Comparison of ENCODE assay signal across 10 cellular contexts in genomic region chr21:32096411-32096810, GRCh38.
DNase-seq lines count a peak whose midpoint lies in the region; ATAC-seq, FAIRE-seq and TF ChIP-seq lines count a peak whose summit lies in the region.
"Had no signal": no experiment of that assay in that cellular context is flagged by ENCODE, and none has a peak within 500 bp of the region (broad histone marks: within the 10 kb centered on the region; RNA-seq: fewer than 3 reads in every experiment).

No MANE protein-coding gene starts in this region.

- H3K4me3 Mint-ChIP-seq in type B pancreatic cell = no peak overlapping the region
- H3K4me3 Mint-ChIP-seq in effector memory CD8-positive, alpha-beta T cell = no peak overlapping the region
- H3K4me3 Mint-ChIP-seq: T-helper 1 cell treated with Interleukin-12 subunit alpha and Interleukin-12 subunit beta and Interleukin-4 antibody, amounts not matched to agents 30 μg/mL and 1 μg/mL, for 36 hours had no signal

- no peaks in the 10 kb centered on the region for H3K9me3 ChIP-seq in kidney (ENCODE audit: control insufficient read depth in 1 of 2, low read length in 2 of 2)

- H3K4me3 ChIP-seq in kidney (ENCODE audit: low read length in 2 of 2) = no peak overlapping the region
- H3K4me3 ChIP-seq: spleen had no signal

- H3K27ac Mint-ChIP-seq in type B pancreatic cell = no peak overlapping the region
- no peak overlapping the region for H3K27ac Mint-ChIP-seq in effector memory CD8-positive, alpha-beta T cell
- H3K27ac Mint-ChIP-seq: T-helper 1 cell treated with Interleukin-12 subunit alpha and Interleukin-12 subunit beta and Interleukin-4 antibody, amounts not matched to agents 30 μg/mL and 1 μg/mL, for 36 hours had no signal

- H3K9ac ChIP-seq in kidney (ENCODE audit: low read length in 2 of 2) = no peak overlapping the region

- intact Hi-C loops in Right ventricle myocardium superior (cut with DNase I) (no loop called here), cardiac septum (cut with DNase I) (loop anchor here (5.0 kb wide), 1 partner anchor 161 kb away; no protein-coding TSS in a partner anchor), kidney (cut with DNase I) (no loop called here)

- H3K4me1 ChIP-seq in kidney (ENCODE audit: control insufficient read depth in 1 of 2, insufficient read depth in 1 of 2, low read depth in 1 of 2, low read length in 2 of 2) = no peaks in the 10 kb centered on the region
- H3K4me1 ChIP-seq: spleen had no signal

- peaks cover 16% of the 10 kb centered on the region for H3K9me3 Mint-ChIP-seq in type B pancreatic cell
- no peaks in the 10 kb centered on the region for H3K9me3 Mint-ChIP-seq in effector memory CD8-positive, alpha-beta T cell
- H3K9me3 Mint-ChIP-seq: T-helper 1 cell treated with Interleukin-12 subunit alpha and Interleukin-12 subunit beta and Interleukin-4 antibody, amounts not matched to agents 30 μg/mL and 1 μg/mL, for 36 hours had no signal

- TF ChIP-seq CTCF in type B pancreatic cell (conservative IDR thresholded peaks at IDR 0.05) (peak; percentile 68), kidney (IDR thresholded peaks at IDR 0.05; ENCODE audit: borderline replicate concordance, extremely low read depth, insufficient read depth) (no peak)

- H3K36me3 Mint-ChIP-seq in type B pancreatic cell = no peaks in the 10 kb centered on the region
- no peaks in the 10 kb centered on the region for H3K36me3 Mint-ChIP-seq in effector memory CD8-positive, alpha-beta T cell (ENCODE audit: insufficient read depth)

- no peak for DNase-seq in Right ventricle myocardium superior
- no peak for DNase-seq in cardiac septum (ENCODE audit: low spot score)
- peak; percentile 37 for DNase-seq in NCI-H1105 treated with DMSO at 0.1 percent for 48 hours (lab: John Stamatoyannopoulos, UW)
- peak; percentile 9 to 35 for DNase-seq in dermis microvascular lymphatic vessel endothelial cell (ENCODE audit: low read depth in 2 of 2)
- no peak for DNase-seq in type B pancreatic cell (ENCODE audit: extremely low spot score, unreplicated experiment)
- no peak for DNase-seq in effector memory CD8-positive, alpha-beta T cell
- DNase-seq in amniotic stem cell (lab: John Stamatoyannopoulos, UW) = no peak
- DNase-seq in kidney = no peak
- DNase-seq: spleen had no signal

- H3K36me3 ChIP-seq in kidney (ENCODE audit: control insufficient read depth in 1 of 2, insufficient read depth in 2 of 2, low read length in 2 of 2) = no peaks in the 10 kb centered on the region
- H3K36me3 ChIP-seq: spleen had no signal

- FAIRE-seq in kidney (lab: Jason Lieb, UNC) = no peak

- H3K27me3 Mint-ChIP-seq in type B pancreatic cell = no peaks in the 10 kb centered on the region
- peaks cover 22 to 59% of the 10 kb centered on the region in 2 donors for H3K27me3 Mint-ChIP-seq in effector memory CD8-positive, alpha-beta T cell

- peak; percentile 62 for ATAC-seq in Right ventricle myocardium superior (ENCODE audit: poor library complexity)
- ATAC-seq in effector memory CD8-positive, alpha-beta T cell (replicated peaks) = no peak

- no peak overlapping the region for H3K27ac ChIP-seq in kidney (ENCODE audit: low read depth in 2 of 2, low read length in 2 of 2)
- H3K27ac ChIP-seq: spleen had no signal

- H3K4me1 Mint-ChIP-seq in type B pancreatic cell (ENCODE audit: unreplicated experiment) = peaks cover 18% of the 10 kb centered on the region
- H3K4me1 Mint-ChIP-seq in effector memory CD8-positive, alpha-beta T cell (ENCODE audit: low read depth in 2 of 2) = peaks cover 0 to 3% of the 10 kb centered on the region in 2 donors

Comparison
In these comparisons a context has a peak if more than half of its experiments do, and no peak if none do; other contexts are left out.
1. DNase-seq: peak in NCI-H1105 treated with DMSO at 0.1 percent for 48 hours (single experiment) and dermis microvascular lymphatic vessel endothelial cell (2 of 2); none in Right ventricle myocardium superior (single experiment), cardiac septum (single experiment), type B pancreatic cell (single experiment), effector memory CD8-positive, alpha-beta T cell (0 of 3), amniotic stem cell (single experiment) and kidney (single experiment).